Comparison of ENCODE assay signal across 8 cellular contexts in genomic region chr10:71766717-71767419, GRCh38. TPM values are rescaled to one million over a fixed set of nuclear protein-coding genes. Genes with fewer than 3 reads are reported as not detected.
DNase-seq lines count a peak whose midpoint lies in the region; ATAC-seq and TF ChIP-seq lines count a peak whose summit lies in the region.

No MANE protein-coding gene starts in this region.

- no peaks in the 10 kb centered on the region for H3K9me3 Mint-ChIP-seq in activated CD4-positive, alpha-beta T cell treated with anti-CD3 and anti-CD28 coated beads, Interleukin-2, amount 10 ng/mL, durations not matched to agents 24 days and 14 days
- H3K9me3 Mint-ChIP-seq in activated naive CD4-positive, alpha-beta T cell treated with anti-CD3 and anti-CD28 coated beads, Interleukin-2, amount 50 U/mL, for 72 hours: no peaks in the 10 kb centered on the region

- intact Hi-C loops in activated CD4-positive, alpha-beta T cell treated with anti-CD3 and anti-CD28 coated beads, Interleukin-2, amount 10 ng/mL, durations not matched to agents 24 days and 14 days (cut with micrococcal nuclease): no loop called here
- intact Hi-C loops in heart right ventricle (cut with DNase I): loop anchor here in 1 of 10 donors (1.0 kb wide), 1 partner anchor 21 kb away; no protein-coding TSS in a partner anchor

- in situ Hi-C loops in G401 (cut with HindIII; ENCODE audit: low sequenced_read_pairs): no loop called here

- H3K4me1 Mint-ChIP-seq in activated CD4-positive, alpha-beta T cell treated with anti-CD3 and anti-CD28 coated beads, Interleukin-2, amount 10 ng/mL, durations not matched to agents 24 days and 14 days: peaks cover 73% of the 10 kb centered on the region

- H3K27me3 Mint-ChIP-seq in activated CD4-positive, alpha-beta T cell treated with anti-CD3 and anti-CD28 coated beads, Interleukin-2, amount 10 ng/mL, durations not matched to agents 24 days and 14 days: no peaks in the 10 kb centered on the region

- no peaks in the 10 kb centered on the region for H3K9me3 ChIP-seq in heart right ventricle

- peak overlapping the region; percentile 91 for H3K27ac Mint-ChIP-seq in activated CD4-positive, alpha-beta T cell treated with anti-CD3 and anti-CD28 coated beads, Interleukin-2, amount 10 ng/mL, durations not matched to agents 24 days and 14 days
- peak overlapping the region; percentile 88 to 89 for H3K27ac Mint-ChIP-seq in activated naive CD4-positive, alpha-beta T cell treated with anti-CD3 and anti-CD28 coated beads, Interleukin-2, amount 50 U/mL, for 72 hours

- H3K4me1 ChIP-seq in heart right ventricle: peaks cover 47 to 100% (median 100%) of the 10 kb centered on the region in 9 donors

- DNase-seq in activated CD4-positive, alpha-beta T cell treated with anti-CD3 and anti-CD28 coated beads, Interleukin-2, amount 10 ng/mL, durations not matched to agents 24 days and 14 days: peak; percentile 74
- DNase-seq in activated CD4-positive, alpha-beta T cell treated with anti-CD3 and anti-CD28 coated beads, Interleukin-2, amount 50 U/mL, for 1 hour: no peak
- no peak for DNase-seq in activated naive CD4-positive, alpha-beta T cell treated with anti-CD3 and anti-CD28 coated beads, Interleukin-2, amount 50 U/mL, for 72 hours (ENCODE audit: low spot score in 2 of 2)
- DNase-seq in heart right ventricle (peak; percentile 76 to 82), skeletal muscle cell (ENCODE audit: low read depth) (peak; percentile 63), iPS-NIHi7 (ENCODE audit: extremely low spot score) (no peak), NCI-H345 treated with DMSO at 0.1 percent for 48 hours (lab: John Stamatoyannopoulos, UW; ENCODE audit: unreplicated experiment) (no peak), G401 (ENCODE audit: low spot score) (no peak)

- peak overlapping the region; percentile 42 to 99 (median 98) for H3K27ac ChIP-seq in heart right ventricle

- no peak for TF ChIP-seq CTCF in heart right ventricle (IDR thresholded peaks at IDR 0.05)

- H3K4me3 ChIP-seq in heart right ventricle (peak overlapping the region in 3 of 10 donors; percentile 5 to 95 (median 9)), skeletal muscle cell (ENCODE audit: low read depth, low read length) (no peak overlapping the region)

- peak in 1 of 2 donors; percentile 11 for ATAC-seq in activated naive CD4-positive, alpha-beta T cell treated with anti-CD3 and anti-CD28 coated beads, Interleukin-2, amount 50 U/mL, for 72 hours
- ATAC-seq in heart right ventricle: peak; percentile 38 to 73 (median 67)

- peak overlapping the region; percentile 69 for H3K4me3 Mint-ChIP-seq in activated CD4-positive, alpha-beta T cell treated with anti-CD3 and anti-CD28 coated beads, Interleukin-2, amount 10 ng/mL, durations not matched to agents 24 days and 14 days

- no peaks in the 10 kb centered on the region for H3K27me3 ChIP-seq in heart right ventricle

- 22 to 37% methylated on average over 10 of the region's 10 CpGs for WGBS in heart right ventricle, 2 donors

- H3K36me3 ChIP-seq in heart right ventricle: peaks cover 0 to 61% (median 0%) of the 10 kb centered on the region in 9 donors

- peaks cover 66% of the 10 kb centered on the region for H3K36me3 Mint-ChIP-seq in activated CD4-positive, alpha-beta T cell treated with anti-CD3 and anti-CD28 coated beads, Interleukin-2, amount 10 ng/mL, durations not matched to agents 24 days and 14 days (ENCODE audit: low read depth)
- H3K36me3 Mint-ChIP-seq in activated naive CD4-positive, alpha-beta T cell treated with anti-CD3 and anti-CD28 coated beads, Interleukin-2, amount 50 U/mL, for 72 hours: peaks cover 6 to 39% of the 10 kb centered on the region in 2 donors

RNA-seq across cellular contexts. Expression of gene VSIR, which starts 6.5 kb away (rescaled TPM):
- 125 and 131 TPM in 2 replicates for total RNA-seq in activated CD4-positive, alpha-beta T cell treated with anti-CD3 and anti-CD28 coated beads, Interleukin-2, amount 10 ng/mL, durations not matched to agents 24 days and 14 days
- 100 to 1,000 TPM in 1 of 2 donors, 10 to 100 TPM in 1; 54.5 to 126 TPM for total RNA-seq in activated naive CD4-positive, alpha-beta T cell treated with anti-CD3 and anti-CD28 coated beads, Interleukin-2, amount 50 U/mL, for 72 hours
- 100 to 1,000 TPM in 1 of 10 donors, 10 to 100 TPM in 9; 36.6 to 112 (median 69.0) TPM for total RNA-seq in heart right ventricle
- 100 to 1,000 TPM in 1 of 2 donors, 10 to 100 TPM in 1; 47.0 to 102 TPM for polyA plus RNA-seq in heart right ventricle
- 1.2 and 1.5 TPM in 2 replicates for total RNA-seq in G401 (2014; rRNA removed; shearing (Covaris generic))

RNA-seq across cellular contexts. Expression of gene C10orf105, which starts 47.3 kb away (rescaled TPM):
- total RNA-seq in activated CD4-positive, alpha-beta T cell treated with anti-CD3 and anti-CD28 coated beads, Interleukin-2, amount 10 ng/mL, durations not matched to agents 24 days and 14 days: 0.26 and 0.33 TPM in 2 replicates
- total RNA-seq in activated naive CD4-positive, alpha-beta T cell treated with anti-CD3 and anti-CD28 coated beads, Interleukin-2, amount 50 U/mL, for 72 hours: under 1 TPM; 0.45 to 0.68 TPM
- total RNA-seq in heart right ventricle: under 1 TPM in 5 of 10 donors, not detected in 5; 0.05 to 0.16 (median 0.07) TPM
- polyA plus RNA-seq in heart right ventricle: under 1 TPM; 0.03 to 0.15 TPM
- total RNA-seq in G401 (2014; rRNA removed; shearing (Covaris generic)): not detected in 2 replicates

Comparison
In these comparisons a context has a peak if more than half of its experiments do, and no peak if none do; other contexts are left out.
1. DNase-seq: peak in activated CD4-positive, alpha-beta T cell treated with anti-CD3 and anti-CD28 coated beads, Interleukin-2, amount 10 ng/mL, durations not matched to agents 24 days and 14 days (single experiment), heart right ventricle (2 of 2) and skeletal muscle cell (single experiment); none in activated CD4-positive, alpha-beta T cell treated with anti-CD3 and anti-CD28 coated beads, Interleukin-2, amount 50 U/mL, for 1 hour (single experiment), activated naive CD4-positive, alpha-beta T cell treated with anti-CD3 and anti-CD28 coated beads, Interleukin-2, amount 50 U/mL, for 72 hours (0 of 2), iPS-NIHi7 (single experiment), NCI-H345 treated with DMSO at 0.1 percent for 48 hours (single experiment) and G401 (single experiment).
2. RNA of gene VSIR, which starts 6.5 kb away (total RNA-seq): 54.5 to 126 TPM in activated naive CD4-positive, alpha-beta T cell treated with anti-CD3 and anti-CD28 coated beads, Interleukin-2, amount 50 U/mL, for 72 hours, 125 to 131 TPM in activated CD4-positive, alpha-beta T cell treated with anti-CD3 and anti-CD28 coated beads, Interleukin-2, amount 10 ng/mL, durations not matched to agents 24 days and 14 days and 36.6 to 112 TPM in heart right ventricle; 1.2 to 1.5 TPM in G401; every median in the first group is over 10 times any median in the second.